Comparison of ENCODE assay signal across 10 cellular contexts in the genomic region with DNA sequence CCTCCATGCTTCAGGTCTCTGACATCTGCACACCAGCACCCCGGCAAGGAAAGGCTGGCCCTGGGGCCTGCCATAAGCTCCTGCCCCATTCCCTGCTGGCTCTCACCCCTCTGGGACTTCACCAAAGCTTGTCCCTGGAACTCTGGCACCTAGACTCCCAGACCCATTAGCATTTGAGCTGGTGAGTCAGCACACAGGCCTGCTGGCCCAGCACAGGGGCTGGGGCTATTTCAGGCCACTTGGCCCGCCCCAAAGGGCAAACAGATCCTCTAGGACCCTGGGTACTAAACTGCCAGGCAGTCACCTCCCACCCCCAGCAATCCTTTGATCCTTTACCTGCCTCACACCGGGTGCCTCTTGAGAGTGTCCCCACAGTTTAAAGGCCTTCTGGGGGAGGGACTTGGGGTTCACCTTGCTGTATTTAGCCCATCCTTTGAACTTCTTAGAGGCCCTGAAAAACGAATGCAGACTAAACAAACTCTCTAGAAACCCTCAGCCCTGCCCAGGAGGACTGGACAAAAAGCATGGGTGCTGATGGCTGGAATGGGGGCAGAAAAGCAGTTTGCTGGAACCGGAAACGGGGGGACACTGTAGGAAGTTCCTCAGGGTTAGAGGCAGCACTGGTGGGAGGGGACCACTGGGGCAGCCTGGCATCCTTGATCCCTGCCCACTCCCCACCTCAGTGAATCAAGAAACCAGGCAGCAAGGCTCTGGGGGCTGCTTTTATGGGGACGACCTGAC. TPM values are rescaled to one million over a fixed set of nuclear protein-coding genes. Genes with fewer than 3 reads are reported as not detected.
DNase-seq lines count a peak whose midpoint lies in the region; ATAC-seq and TF ChIP-seq lines count a peak whose summit lies in the region.
"Had no signal": no experiment of that assay in that cellular context is flagged by ENCODE, and none has a peak within 500 bp of the region (broad histone marks: within the 10 kb centered on the region; RNA-seq: fewer than 3 reads in every experiment).

No MANE protein-coding gene starts in this region.

- ATAC-seq in SK-N-SH treated with all-trans-retinoic acid at 6 μM for 48 hours (peak; percentile 69), HG03108 (IDR thresholded peaks at IDR 0.05; ENCODE audit: unreplicated experiment) (no peak)

- no peaks in the 10 kb centered on the region for H3K9me3 ChIP-seq in left ventricle myocardium inferior (replicated peaks)

- H3K27ac ChIP-seq in left ventricle myocardium inferior (replicated peaks): peak overlapping the region; percentile 90

- intact Hi-C loops in left ventricle myocardium inferior (cut with micrococcal nuclease): no loop called here

- no peak for TF ChIP-seq CTCF in left ventricle myocardium inferior (IDR thresholded peaks at IDR 0.05; ENCODE audit: borderline replicate concordance)

- no peak overlapping the region for H3K4me3 ChIP-seq in left ventricle myocardium inferior

- H3K36me3 ChIP-seq in left ventricle myocardium inferior: peaks cover 41% of the 10 kb centered on the region

- H3K27me3 ChIP-seq in left ventricle myocardium inferior (ENCODE audit: low read depth): peaks cover 11% of the 10 kb centered on the region

- peaks cover 56% of the 10 kb centered on the region for H3K4me1 ChIP-seq in left ventricle myocardium inferior

- peak; percentile 62 for DNase-seq in ELR (ENCODE audit: low read depth)
- no peak for DNase-seq in left ventricle myocardium inferior
- peak; percentile 80 for DNase-seq in renal cortical epithelial cell (ENCODE audit: low read depth)
- DNase-seq in NCI-H146 (lab: John Stamatoyannopoulos, UW): no peak
- DNase-seq in SIG-M5 treated with dmso at 0.1 percent for 504 hours (lab: John Stamatoyannopoulos, UW; ENCODE audit: unreplicated experiment): no peak
- no peak for DNase-seq in NCI-H1930 (lab: John Stamatoyannopoulos, UW)
- DNase-seq: activated naive CD4-positive, alpha-beta T cell; NCI-H524 treated with DMSO at 0.1 percent for 48 hours had no signal

TF ChIP-seq in SK-N-SH treated with all-trans-retinoic acid at 6 μM for 48 hours, 23 proteins besides CTCF, POLR2A, EP300 and RAD21:
- TF ChIP-seq, protein P1, sequence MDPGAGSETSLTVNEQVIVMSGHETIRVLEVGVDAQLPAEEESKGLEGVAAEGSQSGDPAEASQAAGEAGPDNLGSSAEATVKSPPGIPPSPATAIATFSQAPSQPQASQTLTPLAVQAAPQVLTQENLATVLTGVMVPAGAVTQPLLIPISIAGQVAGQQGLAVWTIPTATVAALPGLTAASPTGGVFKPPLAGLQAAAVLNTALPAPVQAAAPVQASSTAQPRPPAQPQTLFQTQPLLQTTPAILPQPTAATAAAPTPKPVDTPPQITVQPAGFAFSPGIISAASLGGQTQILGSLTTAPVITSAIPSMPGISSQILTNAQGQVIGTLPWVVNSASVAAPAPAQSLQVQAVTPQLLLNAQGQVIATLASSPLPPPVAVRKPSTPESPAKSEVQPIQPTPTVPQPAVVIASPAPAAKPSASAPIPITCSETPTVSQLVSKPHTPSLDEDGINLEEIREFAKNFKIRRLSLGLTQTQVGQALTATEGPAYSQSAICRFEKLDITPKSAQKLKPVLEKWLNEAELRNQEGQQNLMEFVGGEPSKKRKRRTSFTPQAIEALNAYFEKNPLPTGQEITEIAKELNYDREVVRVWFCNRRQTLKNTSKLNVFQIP (CRISPR knock-in tag; IDR thresholded peaks at IDR 0.05; ENCODE audit: borderline replicate concordance, low read depth): no peak
- TF ChIP-seq CSDC2 (CRISPR knock-in tag; IDR thresholded peaks at IDR 0.05) (no peak), RARB (CRISPR knock-in tag; IDR thresholded peaks at IDR 0.05) (no peak), SNAI2 (CRISPR knock-in tag; IDR thresholded peaks at IDR 0.05) (no peak), ZNF70 (CRISPR knock-in tag; IDR thresholded peaks at IDR 0.05) (no peak), TCF4 (CRISPR knock-in tag; IDR thresholded peaks at IDR 0.05; ENCODE audit: borderline replicate concordance) (no peak)

RNA-seq across cellular contexts. Expression of a gene that starts 3.2 kb away (rescaled TPM):
- total RNA-seq in left ventricle myocardium inferior (1.6 TPM), renal cortical epithelial cell (1.2 and 2.3 TPM in 2 replicates)

RNA-seq across cellular contexts. Expression of a gene that starts 17.3 kb away (rescaled TPM):
- 33.0 TPM for total RNA-seq in left ventricle myocardium inferior
- total RNA-seq in renal cortical epithelial cell: 15.8 and 39.9 TPM in 2 replicates

RNA-seq across cellular contexts. Expression of a gene that starts 32.6 kb away (rescaled TPM):
- 137 TPM for total RNA-seq in left ventricle myocardium inferior
- not detected in 2 replicates for total RNA-seq in renal cortical epithelial cell

RNA-seq across cellular contexts. Expression of a gene that starts 38.0 kb away (rescaled TPM):
- 206 TPM for total RNA-seq in left ventricle myocardium inferior
- total RNA-seq in renal cortical epithelial cell: 4.2 and 37.9 TPM in 2 replicates

Comparison
In these comparisons a context has a peak if more than half of its experiments do, and no peak if none do; other contexts are left out.
1. DNase-seq: peak in ELR (single experiment) and renal cortical epithelial cell (single experiment); none in left ventricle myocardium inferior (single experiment), NCI-H146 (single experiment), SIG-M5 treated with dmso at 0.1 percent for 504 hours (single experiment) and NCI-H1930 (0 of 2).
2. RNA of a gene that starts 32.6 kb away (total RNA-seq): 137 TPM in left ventricle myocardium inferior (single experiment); not detected in renal cortical epithelial cell; every median in the first group is over 100 times any median in the second.